In the genomic region with DNA sequence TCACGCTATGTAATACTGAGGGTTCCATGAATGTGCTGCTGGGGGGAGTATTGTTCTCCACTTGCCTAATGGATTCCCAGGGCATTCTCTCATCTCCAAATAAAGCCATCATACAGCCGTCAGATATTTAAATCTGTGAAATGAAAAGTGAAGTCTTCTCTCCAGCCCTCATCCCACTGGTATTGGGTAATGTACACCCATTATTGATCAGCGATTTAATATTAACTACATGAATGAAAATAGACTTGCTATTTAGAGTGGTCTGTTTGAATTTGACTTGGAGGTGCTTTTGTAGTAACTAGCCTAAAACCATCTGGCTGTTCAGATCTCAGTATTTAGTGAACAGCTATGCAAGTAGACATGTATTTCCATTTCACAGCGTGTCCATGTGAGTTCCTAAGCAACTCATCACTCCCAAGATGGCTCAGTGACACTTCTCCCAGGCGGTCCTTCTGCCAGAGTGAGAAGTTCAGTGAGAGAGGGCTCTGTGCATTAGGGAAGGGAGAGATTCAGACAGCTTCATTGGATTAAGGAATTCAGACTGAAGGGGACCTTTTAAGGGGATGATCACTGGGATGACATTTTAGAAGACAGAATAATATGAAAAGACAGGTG, we compare ENCODE assay signal across 16 cellular contexts.
"Had no signal": no experiment of that assay in that cellular context is flagged by ENCODE, and none has a peak within 500 bp of the region (broad histone marks: within the 10 kb centered on the region; RNA-seq: fewer than 3 reads in every experiment).

No MANE protein-coding gene starts in this region.

- H3K27ac Mint-ChIP-seq: activated naive CD4-positive, alpha-beta T cell treated with anti-CD3 and anti-CD28 coated beads, Interleukin-2, amount 50 U/mL, for 24 hours; activated T-cell treated with anti-CD3 and anti-CD28 coated beads, Interleukin-2, amount 50 U/mL, for 24 hours; stimulated activated memory B cell treated with anti-CD40 and anti-IgM and Interleukin-4, amounts not matched to agents 10 μg/mL and 1 μg/mL and 100 μg/mL, for 72 hours had no signal

- FAIRE-seq: endothelial cell of umbilical vein, pancreas had no signal

- H3K27ac ChIP-seq: adrenal gland, foreskin keratinocyte, tibial artery had no signal

- H3K9me3 ChIP-seq: adrenal gland, pancreas, tibial artery had no signal

- ATAC-seq: foreskin keratinocyte; pancreas; stimulated activated memory B cell treated with anti-CD40 and anti-IgM and Interleukin-4, amounts not matched to agents 10 μg/mL and 1 μg/mL and 100 μg/mL, for 72 hours had no signal

- H3K27me3 ChIP-seq: adrenal gland, foreskin keratinocyte, pancreas, tibial artery had no signal

- DNase-seq: activated CD4-positive, alpha-beta T cell treated with anti-CD3 and anti-CD28 coated beads for 1 hour; activated CD4-positive, alpha-beta T cell treated with anti-CD3 and anti-CD28 coated beads, Interleukin-2, amount 50 U/mL, for 4 hours; activated T-cell treated with anti-CD3 and anti-CD28 coated beads, Interleukin-2, amount 50 U/mL, for 24 hours; adrenal gland; caudate nucleus; cortex of kidney; effector CD4-positive, alpha-beta T cell; foreskin keratinocyte; glutamatergic neuron; midbrain; pancreas; tibial artery had no signal

- H3K4me3 Mint-ChIP-seq: activated T-cell treated with anti-CD3 and anti-CD28 coated beads, Interleukin-2, amount 50 U/mL, for 24 hours; stimulated activated memory B cell treated with anti-CD40 and anti-IgM and Interleukin-4, amounts not matched to agents 10 μg/mL and 1 μg/mL and 100 μg/mL, for 72 hours had no signal

- H3K4me3 ChIP-seq: adrenal gland, lung, pancreas, tibial artery had no signal

- H3K36me3 ChIP-seq: pancreas had no signal

- H3K27me3 Mint-ChIP-seq: activated naive CD4-positive, alpha-beta T cell treated with anti-CD3 and anti-CD28 coated beads, Interleukin-2, amount 50 U/mL, for 24 hours had no signal

- H3K36me3 Mint-ChIP-seq: activated naive CD4-positive, alpha-beta T cell treated with anti-CD3 and anti-CD28 coated beads, Interleukin-2, amount 50 U/mL, for 24 hours; stimulated activated memory B cell treated with anti-CD40 and anti-IgM and Interleukin-4, amounts not matched to agents 10 μg/mL and 1 μg/mL and 100 μg/mL, for 72 hours had no signal

- H3K9me3 Mint-ChIP-seq: activated naive CD4-positive, alpha-beta T cell treated with anti-CD3 and anti-CD28 coated beads, Interleukin-2, amount 50 U/mL, for 24 hours; activated T-cell treated with anti-CD3 and anti-CD28 coated beads, Interleukin-2, amount 50 U/mL, for 24 hours; stimulated activated memory B cell treated with anti-CD40 and anti-IgM and Interleukin-4, amounts not matched to agents 10 μg/mL and 1 μg/mL and 100 μg/mL, for 72 hours had no signal
